6 cellular contexts compared by ENCODE assay signal in the genomic region with DNA sequence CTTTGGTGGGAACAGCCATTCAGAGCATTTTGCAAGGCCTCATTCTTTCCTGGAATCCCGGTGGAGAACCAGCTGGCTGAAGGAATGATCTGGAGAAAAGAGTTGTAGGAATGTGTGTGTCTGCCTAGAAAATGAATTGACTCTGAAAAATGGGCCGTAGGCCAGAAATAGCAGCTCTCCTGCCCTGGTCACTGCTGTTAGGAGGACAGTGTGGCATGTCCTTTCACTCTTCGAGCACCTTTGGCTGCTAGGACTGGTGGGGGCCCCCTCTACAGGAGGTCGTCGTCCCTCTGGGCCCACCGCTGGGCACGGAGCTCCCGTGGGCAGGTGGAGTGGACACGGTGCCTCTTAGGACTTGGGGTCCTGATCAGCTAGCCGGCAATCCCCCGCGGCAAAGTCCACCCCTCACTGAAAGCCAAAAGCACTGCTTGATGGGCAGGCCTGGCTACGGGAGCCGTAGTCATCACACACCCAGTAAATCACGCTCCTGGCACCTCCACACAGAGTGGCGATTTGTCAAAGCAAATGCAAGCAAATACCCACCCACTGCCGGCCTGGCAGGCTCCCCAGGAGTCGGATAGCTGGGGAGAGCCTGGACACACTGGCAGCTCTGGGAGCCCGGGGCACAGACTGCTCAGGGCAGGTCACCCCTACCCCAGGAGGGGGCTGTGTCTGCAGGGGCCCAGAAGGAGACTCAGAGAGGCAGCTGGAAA.
A peak's percentile ranks its signal among the peaks of the same experiment; 100 is the strongest.
DNase-seq lines count a peak whose midpoint lies in the region; ATAC-seq and TF ChIP-seq lines count a peak whose summit lies in the region.
"Not testable (repeated sequence)": the region's sequence is repeated elsewhere in the genome, so short reads cannot be mapped to it uniquely, and the experiment has no call there.

No MANE protein-coding gene starts in this region.

- not testable (repeated sequence) for DNase-seq in Panc1 (ENCODE audit: low read depth, low spot score); left colon; right lobe of liver; omental fat pad (ENCODE audit: low spot score); sciatic nerve (ENCODE audit: low spot score)

- not testable (repeated sequence) for H3K4me3 ChIP-seq in Panc1 (ENCODE audit: low read depth in 2 of 2, low read length in 2 of 2); gastroesophageal sphincter; right lobe of liver

- peak; percentile 53; the same call in 1 of the 2 replicates for ATAC-seq in Panc1
- peak; percentile 78 for ATAC-seq in gastroesophageal sphincter
- ATAC-seq in left colon = peak; percentile 48
- peak; percentile 67 to 77 (median 72) for ATAC-seq in right lobe of liver
- peak; percentile 81 for ATAC-seq in omental fat pad (ENCODE audit: low FRiP score)
- ATAC-seq in sciatic nerve = peak; percentile 50

- not testable (repeated sequence) for H3K27ac ChIP-seq in Panc1 (ENCODE audit: low read length); gastroesophageal sphincter; right lobe of liver

- not testable (repeated sequence) for BruUV-seq in Panc1 (replicated peaks; lab: Mats Ljungman, UMichigan)

- H3K36me3 ChIP-seq in Panc1 (ENCODE audit: control insufficient read depth, insufficient read depth, low read length); gastroesophageal sphincter; right lobe of liver: not testable (repeated sequence)

- not testable (repeated sequence) for H3K4me1 ChIP-seq in Panc1 (ENCODE audit: control insufficient read depth, insufficient read depth, low read length); gastroesophageal sphincter; right lobe of liver

- CTCF ChIA-PET in Panc1 (lab: Charles Lee) = not testable (repeated sequence)

- not testable (repeated sequence) for H3K27me3 ChIP-seq in Panc1 (ENCODE audit: control insufficient read depth, insufficient read depth, low read length); gastroesophageal sphincter; right lobe of liver

- intact Hi-C loops in Panc1 (cut with micrococcal nuclease; ENCODE audit: unreplicated experiment); left colon (cut with DNase I, micrococcal nuclease); right lobe of liver (cut with DNase I); sciatic nerve (cut with DNase I): not testable (repeated sequence)

- not testable (repeated sequence) for TF ChIP-seq POLR2A in gastroesophageal sphincter (IDR thresholded peaks at IDR 0.05); right lobe of liver (IDR thresholded peaks at IDR 0.05)

- in situ Hi-C loops in Panc1 (cut with HindIII; ENCODE audit: low pct_unique_long_range_greater_than_20kb, low sequenced_read_pairs) = not testable (repeated sequence)

- H3K9me3 ChIP-seq in Panc1 (ENCODE audit: control insufficient read depth, insufficient read depth, low read depth, low read length); gastroesophageal sphincter; right lobe of liver: not testable (repeated sequence)

- POLR2A ChIA-PET in Panc1 (lab: Charles Lee) = not testable (repeated sequence)

- not testable (repeated sequence) for TF ChIP-seq CTCF in Panc1 (IDR thresholded peaks at IDR 0.05); gastroesophageal sphincter (IDR thresholded peaks at IDR 0.05); right lobe of liver (IDR thresholded peaks at IDR 0.05); omental fat pad (IDR thresholded peaks at IDR 0.05)

- not testable (repeated sequence) for TF ChIP-seq EP300 in gastroesophageal sphincter (IDR thresholded peaks at IDR 0.05)

- WGBS in gastroesophageal sphincter (ENCODE audit: low coverage in 1 of 2), 2 donors = no CpG with 5 or more reads among the region's 19 CpGs
- WGBS in right lobe of liver (ENCODE audit: insufficient coverage, low coverage, low lambda C conversion rate, missing lambda C conversion rate) = no CpG with 5 or more reads among the region's 19 CpGs
